Comparison of ENCODE assay signal across 9 cellular contexts in the genomic region with DNA sequence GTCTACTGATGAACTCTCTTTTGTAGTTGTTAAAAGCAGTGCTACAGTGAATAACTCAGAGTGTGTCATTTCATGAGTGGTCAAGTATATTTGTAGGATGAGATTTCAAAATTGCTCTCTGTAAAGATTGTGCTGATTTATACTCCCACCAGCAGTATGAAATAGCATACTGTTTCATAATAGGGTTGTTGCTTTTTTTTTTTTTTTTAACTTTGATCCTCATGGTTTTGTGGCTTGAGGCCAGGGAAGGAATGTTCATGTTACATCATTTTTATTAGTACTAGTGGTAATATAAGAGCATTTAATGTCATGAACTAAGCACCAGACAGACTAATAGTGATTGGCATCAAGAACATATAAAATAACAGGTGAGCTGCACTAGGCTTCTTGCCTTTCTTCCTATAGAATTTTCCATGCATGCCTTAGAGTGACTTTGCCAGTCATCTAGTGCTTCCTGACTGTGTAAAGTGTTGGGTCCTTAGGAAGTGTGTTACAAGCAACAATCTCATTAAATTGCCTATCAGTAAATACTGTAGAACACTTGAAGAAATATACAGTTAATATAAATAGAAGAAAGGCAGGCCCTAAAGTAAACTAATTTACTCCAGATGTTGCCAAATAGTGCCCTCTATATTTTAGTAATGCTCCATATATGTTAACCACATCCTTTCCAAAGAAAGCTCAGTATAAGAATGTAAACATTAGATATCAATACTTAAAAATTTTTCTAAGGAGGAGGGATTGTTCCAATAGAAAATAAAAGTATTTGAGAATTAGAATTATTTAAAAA. TPM values are rescaled to one million over a fixed set of nuclear protein-coding genes. Genes with fewer than 3 reads are reported as not detected.
DNase-seq lines count a peak whose midpoint lies in the region; ATAC-seq, FAIRE-seq and TF ChIP-seq lines count a peak whose summit lies in the region.
"Had no signal": no experiment of that assay in that cellular context is flagged by ENCODE, and none has a peak within 500 bp of the region (broad histone marks: within the 10 kb centered on the region; RNA-seq: fewer than 3 reads in every experiment).

No MANE protein-coding gene starts in this region.

- H3K27ac ChIP-seq in A549 (no peak overlapping the region), dorsolateral prefrontal cortex (peak overlapping the region in 30 of 59 donors; percentile 2 to 64 (median 26)), spleen (peak overlapping the region in 1 of 8 donors; percentile 2)

- FAIRE-seq in A549 (lab: Jason Lieb, UNC): no peak
- FAIRE-seq: K562 had no signal

- peaks cover 0 to 10% (median 0%) of the 10 kb centered on the region in 6 donors for H3K36me3 ChIP-seq in spleen

- intact Hi-C loops in dorsolateral prefrontal cortex (cut with DNase I) (no loop called here), spleen (cut with DNase I; ENCODE audit: low total_unique reads) (no loop called here)

- POLR2A ChIA-PET in A549 (lab: Yijun Ruan, JAX): no interaction called here

- H3K27me3 ChIP-seq in dorsolateral prefrontal cortex (no peaks in the 10 kb centered on the region), spleen (replicated peaks in 1 of 7) (no peaks in the 10 kb centered on the region)

- H3K9me3 ChIP-seq in A549 (no peaks in the 10 kb centered on the region), spleen (no peaks in the 10 kb centered on the region)

- TF ChIP-seq POLR2A in A549 (IDR thresholded peaks at IDR 0.05; ENCODE audit: low read length): no peak
- no peak for TF ChIP-seq POLR2A in spleen (IDR thresholded peaks at IDR 0.05)

- no peak for TF ChIP-seq CTCF in A549 (IDR thresholded peaks at IDR 0.05)
- no peak for TF ChIP-seq CTCF in dorsolateral prefrontal cortex (IDR thresholded peaks at IDR 0.05 in 54 of 56, conservative IDR thresholded peaks at IDR 0.05 in 2 of 56; ENCODE audit: low read depth in 1 of 56, partially characterized antibody in 56 of 56)
- no peak for TF ChIP-seq CTCF in spleen (IDR thresholded peaks at IDR 0.05 in 8 of 11, conservative IDR thresholded peaks at IDR 0.05 in 3 of 11)

- ATAC-seq in A549 (no peak), GM19043 (IDR thresholded peaks at IDR 0.05; ENCODE audit: low read depth, unreplicated experiment) (peak; percentile 18)
- ATAC-seq: K562 had no signal

- no peak for TF ChIP-seq EP300 in A549 (IDR thresholded peaks at IDR 0.05)

- CTCF ChIA-PET in A549 (lab: Yijun Ruan, JAX): no interaction called here

- peak overlapping the region; percentile 13; the same call in 1 of the 3 replicates for H3K4me2 ChIP-seq in A549

- H3K4me3 ChIP-seq in A549: no peak overlapping the region
- H3K4me3 ChIP-seq in dorsolateral prefrontal cortex: no peak overlapping the region
- H3K4me3 ChIP-seq in spleen: no peak overlapping the region
- H3K4me3 ChIP-seq: K562 had no signal

- H3K4me1 ChIP-seq in A549: peaks cover 8% of the 10 kb centered on the region; the same call in 2 of the 3 replicates
- peaks cover 0 to 53% (median 24%) of the 10 kb centered on the region in 6 donors for H3K4me1 ChIP-seq in spleen

- TF ChIP-seq RAD21 in A549 (conservative IDR thresholded peaks at IDR 0.05 in 1 of 2, IDR thresholded peaks at IDR 0.05 in 1 of 2): no peak

- DNase-seq in A549 (ENCODE audit: low read depth in 1 of 2, low spot score in 1 of 2) (no peak), HS-5 (ENCODE audit: low read depth) (peak; percentile 60), dorsolateral prefrontal cortex (no peak), spleen (no peak), DMS153 treated with DMSO at 0.1 percent for 48 hours (lab: John Stamatoyannopoulos, UW; ENCODE audit: unreplicated experiment) (no peak), RPMI8226 (no peak)
- DNase-seq in activated CD4-positive, alpha-beta T cell treated with anti-CD3 and anti-CD28 coated beads, Interleukin-2, amount 50 U/mL, for 48 hours: no peak

TF ChIP-seq in A549, 52 proteins besides CTCF, POLR2A, EP300 and RAD21:
- TF ChIP-seq FOSB (CRISPR knock-in tag; IDR thresholded peaks at IDR 0.05) (no peak), HEYL (CRISPR knock-in tag; IDR thresholded peaks at IDR 0.05) (no peak), RNF2 (IDR thresholded peaks at IDR 0.05; ENCODE audit: borderline replicate concordance, low read depth) (no peak), PHF8 (IDR thresholded peaks at IDR 0.05; ENCODE audit: borderline replicate concordance, low read depth) (no peak), ZSCAN20 (CRISPR knock-in tag; IDR thresholded peaks at IDR 0.05) (no peak), RARB (CRISPR knock-in tag; IDR thresholded peaks at IDR 0.05) (no peak), CBX2 (IDR thresholded peaks at IDR 0.05; ENCODE audit: borderline replicate concordance, low read depth) (no peak), ZC3H11A (IDR thresholded peaks at IDR 0.05) (no peak), FOXS1 (CRISPR knock-in tag; IDR thresholded peaks at IDR 0.05) (no peak), HOXB13 (CRISPR knock-in tag; IDR thresholded peaks at IDR 0.05; ENCODE audit: low read depth) (no peak), CBX8 (IDR thresholded peaks at IDR 0.05) (no peak), TFCP2L1 (CRISPR knock-in tag; IDR thresholded peaks at IDR 0.05) (no peak)
- TF ChIP-seq, protein P1, sequence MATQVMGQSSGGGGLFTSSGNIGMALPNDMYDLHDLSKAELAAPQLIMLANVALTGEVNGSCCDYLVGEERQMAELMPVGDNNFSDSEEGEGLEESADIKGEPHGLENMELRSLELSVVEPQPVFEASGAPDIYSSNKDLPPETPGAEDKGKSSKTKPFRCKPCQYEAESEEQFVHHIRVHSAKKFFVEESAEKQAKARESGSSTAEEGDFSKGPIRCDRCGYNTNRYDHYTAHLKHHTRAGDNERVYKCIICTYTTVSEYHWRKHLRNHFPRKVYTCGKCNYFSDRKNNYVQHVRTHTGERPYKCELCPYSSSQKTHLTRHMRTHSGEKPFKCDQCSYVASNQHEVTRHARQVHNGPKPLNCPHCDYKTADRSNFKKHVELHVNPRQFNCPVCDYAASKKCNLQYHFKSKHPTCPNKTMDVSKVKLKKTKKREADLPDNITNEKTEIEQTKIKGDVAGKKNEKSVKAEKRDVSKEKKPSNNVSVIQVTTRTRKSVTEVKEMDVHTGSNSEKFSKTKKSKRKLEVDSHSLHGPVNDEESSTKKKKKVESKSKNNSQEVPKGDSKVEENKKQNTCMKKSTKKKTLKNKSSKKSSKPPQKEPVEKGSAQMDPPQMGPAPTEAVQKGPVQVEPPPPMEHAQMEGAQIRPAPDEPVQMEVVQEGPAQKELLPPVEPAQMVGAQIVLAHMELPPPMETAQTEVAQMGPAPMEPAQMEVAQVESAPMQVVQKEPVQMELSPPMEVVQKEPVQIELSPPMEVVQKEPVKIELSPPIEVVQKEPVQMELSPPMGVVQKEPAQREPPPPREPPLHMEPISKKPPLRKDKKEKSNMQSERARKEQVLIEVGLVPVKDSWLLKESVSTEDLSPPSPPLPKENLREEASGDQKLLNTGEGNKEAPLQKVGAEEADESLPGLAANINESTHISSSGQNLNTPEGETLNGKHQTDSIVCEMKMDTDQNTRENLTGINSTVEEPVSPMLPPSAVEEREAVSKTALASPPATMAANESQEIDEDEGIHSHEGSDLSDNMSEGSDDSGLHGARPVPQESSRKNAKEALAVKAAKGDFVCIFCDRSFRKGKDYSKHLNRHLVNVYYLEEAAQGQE (IDR thresholded peaks at IDR 0.05): no peak

RNA-seq across cellular contexts. Expression of a gene that starts 38.6 kb away (rescaled TPM):
- polyA plus RNA-seq in A549 (2011; rRNA removed) (26.4 and 32.3 TPM in 2 replicates), A549 (2017; fragmentation: RNase III; extraction: RNeasy Plus Mini Kit Qiagen cat#74134 plus additional on column Dnase treatment) (21.3 to 37.2 TPM (median 32.3 TPM) in 3 replicates), spleen (10 to 100 TPM; 11.0 to 20.6 (median 16.5) TPM)
- polyA plus RNA-seq in A549 (2012; cell fraction: cytosol; rRNA removed): 7.7 and 9.5 TPM in 2 replicates
- 4.5 and 9.0 TPM in 2 replicates for polyA plus RNA-seq in A549 (2012; cell fraction: nucleus; rRNA removed)
- polyA minus RNA-seq in A549 (2011; rRNA and poly(A)+ RNA removed): 6.8 and 7.4 TPM in 2 replicates
- total RNA-seq in dorsolateral prefrontal cortex (100 to 1,000 TPM in 7 of 120 experiments, 10 to 100 TPM in 113; 33.4 to 188 (median 66.6) TPM), spleen (10 to 100 TPM; 14.1 to 27.4 (median 18.7) TPM)

Comparison
In these comparisons a context has a peak if more than half of its experiments do, and no peak if none do; other contexts are left out.
1. H3K27ac ChIP-seq: peak in dorsolateral prefrontal cortex (30 of 59); none in A549 (0 of 2).